ENCODE assay signal across 1 cellular context in genomic region chr15:35603298-35603697, GRCh38.
TF ChIP-seq lines count a peak whose summit lies in the region.

No MANE protein-coding gene starts in this region.

TF ChIP-seq in GM12878, 131 proteins besides CTCF, POLR2A, EP300 and RAD21 (continued from another document and continues in another):
- TF ChIP-seq, protein P1, sequence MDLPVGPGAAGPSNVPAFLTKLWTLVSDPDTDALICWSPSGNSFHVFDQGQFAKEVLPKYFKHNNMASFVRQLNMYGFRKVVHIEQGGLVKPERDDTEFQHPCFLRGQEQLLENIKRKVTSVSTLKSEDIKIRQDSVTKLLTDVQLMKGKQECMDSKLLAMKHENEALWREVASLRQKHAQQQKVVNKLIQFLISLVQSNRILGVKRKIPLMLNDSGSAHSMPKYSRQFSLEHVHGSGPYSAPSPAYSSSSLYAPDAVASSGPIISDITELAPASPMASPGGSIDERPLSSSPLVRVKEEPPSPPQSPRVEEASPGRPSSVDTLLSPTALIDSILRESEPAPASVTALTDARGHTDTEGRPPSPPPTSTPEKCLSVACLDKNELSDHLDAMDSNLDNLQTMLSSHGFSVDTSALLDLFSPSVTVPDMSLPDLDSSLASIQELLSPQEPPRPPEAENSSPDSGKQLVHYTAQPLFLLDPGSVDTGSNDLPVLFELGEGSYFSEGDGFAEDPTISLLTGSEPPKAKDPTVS (IDR thresholded peaks at IDR 0.05; ENCODE audit: low read depth, low read length): no peak
- TF ChIP-seq NR2C2 (IDR thresholded peaks at IDR 0.05; ENCODE audit: borderline replicate concordance, control insufficient read depth, insufficient read length, low read depth) (no peak), E2F8 (IDR thresholded peaks at IDR 0.05; ENCODE audit: low read depth, partially characterized antibody) (no peak), NFYA (IDR thresholded peaks at IDR 0.05; ENCODE audit: borderline replicate concordance, low read depth, low read length) (no peak), SMC3 (IDR thresholded peaks at IDR 0.05; ENCODE audit: borderline replicate concordance, low read length) (no peak), STAT1 (conservative IDR thresholded peaks at IDR 0.05) (no peak), EZH2 (IDR thresholded peaks at IDR 0.05; ENCODE audit: borderline replicate concordance, control insufficient read depth, low read depth, low read length) (no peak), FOXM1 (IDR thresholded peaks at IDR 0.05; ENCODE audit: low read depth, low read length) (peak; percentile 58; the same call in 1 of the 2 replicates), BHLHE40 (IDR thresholded peaks at IDR 0.05; ENCODE audit: borderline replicate concordance in 1 of 2, low read depth in 2 of 2, low read length in 1 of 2) (no peak), PML (IDR thresholded peaks at IDR 0.05; ENCODE audit: low read length) (0 out of 2 replicates have a peak, but pooled peaks have one; percentile 43), RELA (IDR thresholded peaks at IDR 0.05; ENCODE audit: borderline replicate concordance, partially characterized antibody) (peak; percentile 34), NFIC (IDR thresholded peaks at IDR 0.05; ENCODE audit: low read depth, low read length) (peak; percentile 77), HDAC2 (IDR thresholded peaks at IDR 0.05) (no peak), NR2F1 (conservative IDR thresholded peaks at IDR 0.05) (no peak; the same call in 1 of the 2 replicates), BCL11A (IDR thresholded peaks at IDR 0.05; ENCODE audit: low read depth, low read length) (peak; percentile 49; the same call in 1 of the 2 replicates), JUNB (IDR thresholded peaks at IDR 0.05) (peak; percentile 59; the same call in 1 of the 2 replicates), MEF2B (IDR thresholded peaks at IDR 0.05; ENCODE audit: partially characterized antibody, poor library complexity, severe bottlenecking) (peak; percentile 18), CBFB (IDR thresholded peaks at IDR 0.05; ENCODE audit: low read depth) (peak; percentile 62; the same call in 1 of the 2 replicates), CEBPZ (IDR thresholded peaks at IDR 0.05; ENCODE audit: low read depth, low read length) (no peak), KDM1A (IDR thresholded peaks at IDR 0.05; ENCODE audit: borderline replicate concordance) (no peak), NBN (IDR thresholded peaks at IDR 0.05) (no peak), SUZ12 (IDR thresholded peaks at IDR 0.05; ENCODE audit: unreplicated experiment) (no peak), MAX (IDR thresholded peaks at IDR 0.05; ENCODE audit: low read depth, low read length) (no peak), ZBTB4 (CRISPR knock-in tag; IDR thresholded peaks at IDR 0.05) (no peak), JUND (IDR thresholded peaks at IDR 0.05; ENCODE audit: low read depth, low read length) (no peak), YY1 (IDR thresholded peaks at IDR 0.05; ENCODE audit: low read depth, low read length) (peak; percentile 23; the same call in 1 of the 2 replicates), TCF7 (IDR thresholded peaks at IDR 0.05; ENCODE audit: borderline replicate concordance) (no peak), IKZF2 (IDR thresholded peaks at IDR 0.05) (peak; percentile 20 to 49; a peak in 3 of 4 replicates), MTA2 (IDR thresholded peaks at IDR 0.05; ENCODE audit: low read depth) (peak; percentile 46; the same call in 1 of the 2 replicates), DPF2 (IDR thresholded peaks at IDR 0.05) (0 out of 2 replicates have a peak, but pooled peaks have one; percentile 26), ZNF622 (IDR thresholded peaks at IDR 0.05) (no peak), POLR2AphosphoS5 (IDR thresholded peaks at IDR 0.05; ENCODE audit: low read length) (no peak), ZNF384 (IDR thresholded peaks at IDR 0.05; ENCODE audit: borderline replicate concordance, low read depth, low read length) (no peak; the same call in 1 of the 2 replicates), PRDM15 (CRISPR knock-in tag; IDR thresholded peaks at IDR 0.05) (no peak), PAX8 (IDR thresholded peaks at IDR 0.05) (no peak)
- TF ChIP-seq, protein P2, sequence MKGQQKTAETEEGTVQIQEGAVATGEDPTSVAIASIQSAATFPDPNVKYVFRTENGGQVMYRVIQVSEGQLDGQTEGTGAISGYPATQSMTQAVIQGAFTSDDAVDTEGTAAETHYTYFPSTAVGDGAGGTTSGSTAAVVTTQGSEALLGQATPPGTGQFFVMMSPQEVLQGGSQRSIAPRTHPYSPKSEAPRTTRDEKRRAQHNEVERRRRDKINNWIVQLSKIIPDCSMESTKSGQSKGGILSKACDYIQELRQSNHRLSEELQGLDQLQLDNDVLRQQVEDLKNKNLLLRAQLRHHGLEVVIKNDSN (IDR thresholded peaks at IDR 0.05; ENCODE audit: borderline replicate concordance, extremely low read length, insufficient read depth, low read depth, low read length): no peak
- TF ChIP-seq, protein P3, sequence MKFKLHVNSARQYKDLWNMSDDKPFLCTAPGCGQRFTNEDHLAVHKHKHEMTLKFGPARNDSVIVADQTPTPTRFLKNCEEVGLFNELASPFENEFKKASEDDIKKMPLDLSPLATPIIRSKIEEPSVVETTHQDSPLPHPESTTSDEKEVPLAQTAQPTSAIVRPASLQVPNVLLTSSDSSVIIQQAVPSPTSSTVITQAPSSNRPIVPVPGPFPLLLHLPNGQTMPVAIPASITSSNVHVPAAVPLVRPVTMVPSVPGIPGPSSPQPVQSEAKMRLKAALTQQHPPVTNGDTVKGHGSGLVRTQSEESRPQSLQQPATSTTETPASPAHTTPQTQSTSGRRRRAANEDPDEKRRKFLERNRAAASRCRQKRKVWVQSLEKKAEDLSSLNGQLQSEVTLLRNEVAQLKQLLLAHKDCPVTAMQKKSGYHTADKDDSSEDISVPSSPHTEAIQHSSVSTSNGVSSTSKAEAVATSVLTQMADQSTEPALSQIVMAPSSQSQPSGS (IDR thresholded peaks at IDR 0.05; ENCODE audit: low read length): peak; percentile 77
- TF ChIP-seq, protein P4, sequence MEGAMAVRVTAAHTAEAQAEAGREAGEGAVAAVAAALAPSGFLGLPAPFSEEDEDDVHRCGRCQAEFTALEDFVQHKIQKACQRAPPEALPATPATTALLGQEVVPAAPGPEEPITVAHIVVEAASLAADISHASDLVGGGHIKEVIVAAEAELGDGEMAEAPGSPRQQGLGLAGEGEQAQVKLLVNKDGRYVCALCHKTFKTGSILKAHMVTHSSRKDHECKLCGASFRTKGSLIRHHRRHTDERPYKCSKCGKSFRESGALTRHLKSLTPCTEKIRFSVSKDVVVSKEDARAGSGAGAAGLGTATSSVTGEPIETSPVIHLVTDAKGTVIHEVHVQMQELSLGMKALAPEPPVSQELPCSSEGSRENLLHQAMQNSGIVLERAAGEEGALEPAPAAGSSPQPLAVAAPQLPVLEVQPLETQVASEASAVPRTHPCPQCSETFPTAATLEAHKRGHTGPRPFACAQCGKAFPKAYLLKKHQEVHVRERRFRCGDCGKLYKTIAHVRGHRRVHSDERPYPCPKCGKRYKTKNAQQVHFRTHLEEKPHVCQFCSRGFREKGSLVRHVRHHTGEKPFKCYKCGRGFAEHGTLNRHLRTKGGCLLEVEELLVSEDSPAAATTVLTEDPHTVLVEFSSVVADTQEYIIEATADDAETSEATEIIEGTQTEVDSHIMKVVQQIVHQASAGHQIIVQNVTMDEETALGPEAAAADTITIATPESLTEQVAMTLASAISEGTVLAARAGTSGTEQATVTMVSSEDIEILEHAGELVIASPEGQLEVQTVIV (IDR thresholded peaks at IDR 0.05; ENCODE audit: borderline replicate concordance, partially characterized antibody): no peak
